12 cellular contexts compared by ENCODE assay signal in genomic region chr2:168536925-168537466, GRCh38.
DNase-seq lines count a peak whose midpoint lies in the region; ATAC-seq and TF ChIP-seq lines count a peak whose summit lies in the region.
"Had no signal": no experiment of that assay in that cellular context is flagged by ENCODE, and none has a peak within 500 bp of the region (broad histone marks: within the 10 kb centered on the region; RNA-seq: fewer than 3 reads in every experiment).

No MANE protein-coding gene starts in this region.

- H3K4me1 Mint-ChIP-seq in activated T-helper 2 cell treated with anti-CD3 and anti-CD28 coated beads, Interferon-gamma antibody, Interleukin-2, Interleukin-4, amounts not matched to agents 10 μg/mL and 5 μg/mL and 100 μg/mL, durations not matched to agents 14 hours and 24 hours and 36 hours (ENCODE audit: low read depth), result peaks cover 49% of the 10 kb centered on the region

- WGBS in spleen, 5 donors, result 80 to 91% (median 89%) methylated on average over 2 of the region's 2 CpGs

- ATAC-seq in HG02610 (IDR thresholded peaks at IDR 0.05; ENCODE audit: unreplicated experiment) (peak; percentile 54), HG03095 (IDR thresholded peaks at IDR 0.05; ENCODE audit: unreplicated experiment) (no peak)

- DNase-seq in EH (ENCODE audit: low read depth) (peak; percentile 49), kidney tubule cell (ENCODE audit: low spot score) (peak; percentile 11), spleen (no peak), anterior cingulate cortex (lab: John Stamatoyannopoulos, UW) (no peak)
- DNase-seq in activated T-helper 2 cell treated with anti-CD3 and anti-CD28 coated beads, Interferon-gamma antibody, Interleukin-2, Interleukin-4, amounts not matched to agents 10 μg/mL and 5 μg/mL and 100 μg/mL, durations not matched to agents 14 hours and 24 hours and 36 hours (ENCODE audit: low spot score), result no peak
- DNase-seq: activated CD4-positive, alpha-beta memory T cell treated with anti-CD3 and anti-CD28 coated beads for 36 hours; DMS 273 treated with DMSO at 0.1 percent for 48 hours; NCI-H1694 had no signal

- no peaks in the 10 kb centered on the region for H3K27me3 ChIP-seq in spleen (replicated peaks in 1 of 7)
- H3K27me3 ChIP-seq: BLaER1 had no signal

- TF ChIP-seq CTCF in spleen (IDR thresholded peaks at IDR 0.05 in 8 of 11, conservative IDR thresholded peaks at IDR 0.05 in 3 of 11), result no peak

- H3K36me3 ChIP-seq in spleen, result peaks cover 0 to 4% (median 0%) of the 10 kb centered on the region in 6 donors
- H3K36me3 ChIP-seq: prostate gland had no signal

- no peak overlapping the region for H3K27ac ChIP-seq in spleen
- H3K27ac ChIP-seq: BLaER1, prostate gland had no signal

- no peak overlapping the region for H3K4me3 ChIP-seq in spleen
- H3K4me3 ChIP-seq: BLaER1, prostate gland had no signal

- intact Hi-C loops in activated T-helper 2 cell treated with anti-CD3 and anti-CD28 coated beads, Interferon-gamma antibody, Interleukin-2, Interleukin-4, amounts not matched to agents 10 μg/mL and 5 μg/mL and 100 μg/mL, durations not matched to agents 14 hours and 24 hours and 36 hours (cut with micrococcal nuclease), result loop anchor here (1.0 to 10.0 kb wide), 3 partner anchors 42 to 82 kb away; partner anchors contain the start of gene CERS6
- intact Hi-C loops in spleen (cut with DNase I; ENCODE audit: low total_unique reads), result no loop called here

- H3K27ac Mint-ChIP-seq in activated T-helper 2 cell treated with anti-CD3 and anti-CD28 coated beads, Interferon-gamma antibody, Interleukin-2, Interleukin-4, amounts not matched to agents 10 μg/mL and 5 μg/mL and 100 μg/mL, durations not matched to agents 14 hours and 24 hours and 36 hours, result peak overlapping the region; percentile 33
- H3K27ac Mint-ChIP-seq: activated CD4-positive, alpha-beta memory T cell treated with anti-CD3 and anti-CD28 coated beads for 36 hours had no signal

- H3K36me3 Mint-ChIP-seq in activated T-helper 2 cell treated with anti-CD3 and anti-CD28 coated beads, Interferon-gamma antibody, Interleukin-2, Interleukin-4, amounts not matched to agents 10 μg/mL and 5 μg/mL and 100 μg/mL, durations not matched to agents 14 hours and 24 hours and 36 hours (ENCODE audit: low read depth), result peaks cover 37% of the 10 kb centered on the region

- H3K9me3 ChIP-seq in spleen, result peaks cover 0 to 24% (median 21%) of the 10 kb centered on the region in 8 donors
- H3K9me3 ChIP-seq: prostate gland had no signal

- H3K9me3 Mint-ChIP-seq in activated T-helper 2 cell treated with anti-CD3 and anti-CD28 coated beads, Interferon-gamma antibody, Interleukin-2, Interleukin-4, amounts not matched to agents 10 μg/mL and 5 μg/mL and 100 μg/mL, durations not matched to agents 14 hours and 24 hours and 36 hours, result peaks cover 40% of the 10 kb centered on the region

- no peak overlapping the region for H3K4me3 Mint-ChIP-seq in activated T-helper 2 cell treated with anti-CD3 and anti-CD28 coated beads, Interferon-gamma antibody, Interleukin-2, Interleukin-4, amounts not matched to agents 10 μg/mL and 5 μg/mL and 100 μg/mL, durations not matched to agents 14 hours and 24 hours and 36 hours (ENCODE audit: low read depth)
- H3K4me3 Mint-ChIP-seq: activated CD4-positive, alpha-beta memory T cell treated with anti-CD3 and anti-CD28 coated beads for 36 hours had no signal

- no peak for TF ChIP-seq POLR2A in spleen (IDR thresholded peaks at IDR 0.05)

- no peaks in the 10 kb centered on the region for H3K27me3 Mint-ChIP-seq in activated T-helper 2 cell treated with anti-CD3 and anti-CD28 coated beads, Interferon-gamma antibody, Interleukin-2, Interleukin-4, amounts not matched to agents 10 μg/mL and 5 μg/mL and 100 μg/mL, durations not matched to agents 14 hours and 24 hours and 36 hours (ENCODE audit: low read depth)
- H3K27me3 Mint-ChIP-seq: activated CD4-positive, alpha-beta memory T cell treated with anti-CD3 and anti-CD28 coated beads for 36 hours had no signal

- H3K4me1 ChIP-seq in spleen, result peaks cover 0 to 24% (median 4%) of the 10 kb centered on the region in 6 donors
- H3K4me1 ChIP-seq: prostate gland had no signal

Comparison
In these comparisons a context has a peak if more than half of its experiments do, and no peak if none do; other contexts are left out.
1. DNase-seq: peak in EH (single experiment) and kidney tubule cell (single experiment); none in activated T-helper 2 cell treated with anti-CD3 and anti-CD28 coated beads, Interferon-gamma antibody, Interleukin-2, Interleukin-4, amounts not matched to agents 10 μg/mL and 5 μg/mL and 100 μg/mL, durations not matched to agents 14 hours and 24 hours and 36 hours (single experiment), spleen (single experiment) and anterior cingulate cortex (0 of 58).